In the genomic region with DNA sequence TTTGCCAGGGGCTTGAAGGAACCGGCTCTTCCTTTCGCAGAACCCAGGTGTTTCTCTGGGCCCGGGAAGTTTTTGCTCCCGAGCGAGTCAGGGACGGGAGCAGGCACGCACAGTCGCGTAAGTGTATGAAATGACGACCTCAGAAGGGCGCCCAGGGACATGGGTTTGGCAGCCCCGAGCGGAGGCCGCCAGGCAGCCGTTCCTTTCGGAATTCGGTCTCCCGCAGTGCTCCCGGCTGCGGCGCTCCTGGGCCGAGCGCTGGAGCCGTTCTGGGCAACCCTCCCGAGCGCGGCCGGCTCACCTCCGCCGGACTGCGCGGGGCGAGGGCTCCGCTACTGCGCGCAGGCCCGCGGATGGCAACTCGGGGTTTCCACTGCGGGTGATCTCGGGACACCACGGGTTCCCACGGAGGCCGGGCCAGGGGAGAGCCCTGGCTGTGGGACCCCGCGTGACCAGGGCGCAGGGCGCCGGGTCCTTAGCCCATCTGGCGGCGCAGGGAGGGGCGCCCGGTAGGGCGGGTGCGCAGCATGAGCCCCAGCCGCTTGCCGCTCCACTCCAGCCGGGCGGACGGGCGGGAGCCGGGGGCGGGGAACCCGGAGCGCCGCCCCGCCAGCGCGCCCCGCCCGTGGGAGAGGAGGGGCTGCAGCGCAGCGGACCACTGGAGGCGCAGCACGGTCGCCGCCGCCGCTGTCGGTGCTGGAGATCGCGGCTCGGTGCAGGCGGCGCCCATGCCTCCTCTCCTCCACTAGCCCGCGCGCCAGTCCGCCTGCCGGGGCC, we compare ENCODE assay signal across 8 cellular contexts. TPM values are rescaled to one million over a fixed set of nuclear protein-coding genes. Genes with fewer than 3 reads are reported as not detected.
DNase-seq lines count a peak whose midpoint lies in the region; ATAC-seq, FAIRE-seq and TF ChIP-seq lines count a peak whose summit lies in the region.

A gene (plus strand): TSS at position 690 of the 777 bp plus-strand sequence. CDS start 111,673 bp downstream, outside the sequence.

- ATAC-seq in SK-N-SH treated with all-trans-retinoic acid at 6 μM for 48 hours (peak; percentile 92), heart right ventricle (peak; percentile 94 to 98 (median 96))

- peak; percentile 31; the same call in 1 of the 2 replicates for TF ChIP-seq CTCF in LNCaP clone FGC (IDR thresholded peaks at IDR 0.05; ENCODE audit: control insufficient read depth, extremely low read depth, insufficient read depth)
- TF ChIP-seq CTCF in heart right ventricle (IDR thresholded peaks at IDR 0.05): peak in 6 of 9 donors; percentile 15 to 60 (median 46)

- peak; percentile 88 for DNase-seq in ELR (ENCODE audit: low read depth)
- DNase-seq in H54 (ENCODE audit: insufficient read length, low spot score): peak; percentile 74
- DNase-seq in LNCaP clone FGC (ENCODE audit: low read depth): no peak
- DNase-seq in adipocyte (ENCODE audit: low read depth): peak; percentile 94
- DNase-seq in heart right ventricle: peak; percentile 72 to 86
- DNase-seq in pons (ENCODE audit: low spot score): peak; percentile 68

- H3K36me3 ChIP-seq in adipocyte (ENCODE audit: control insufficient read depth, insufficient read depth, low read length, severe bottlenecking) (no peaks in the 10 kb centered on the region), heart right ventricle (no peaks in the 10 kb centered on the region), urinary bladder (ENCODE audit: insufficient read depth) (no peaks in the 10 kb centered on the region)

- intact Hi-C loops in heart right ventricle (cut with DNase I): loop anchor here in 9 of 10 donors (2.0 to 10.0 kb wide), 8 partner anchors 51 to 201 kb away; no protein-coding TSS in a partner anchor

- H3K9ac ChIP-seq in adipocyte (ENCODE audit: low read length): peak within 1 kb of the TSS; percentile 83

- peak; percentile 41 for FAIRE-seq in H54 (lab: Jason Lieb, UNC)

- peak; percentile 83 for TF ChIP-seq POLR2A in H54 (IDR thresholded peaks at IDR 0.05; ENCODE audit: low read depth, low read length)

- peak within 1 kb of the TSS; percentile 64 for H3K4me3 ChIP-seq in LNCaP clone FGC (ENCODE audit: low read depth, low read length)
- H3K4me3 ChIP-seq in adipocyte (ENCODE audit: low read length): peak within 1 kb of the TSS; percentile 85
- peak within 1 kb of the TSS; percentile 84 to 98 (median 93) for H3K4me3 ChIP-seq in heart right ventricle
- H3K4me3 ChIP-seq in urinary bladder (ENCODE audit: low read depth, low read length): peak within 1 kb of the TSS; percentile 93

- H3K9me3 ChIP-seq in adipocyte (ENCODE audit: control insufficient read depth, low read length) (no peaks in the 10 kb centered on the region), heart right ventricle (no peaks in the 10 kb centered on the region)

- H3K4me1 ChIP-seq in adipocyte (ENCODE audit: control insufficient read depth, insufficient read depth, low read length): peaks cover 4% of the 10 kb centered on the region
- peaks cover 0 to 29% (median 18%) of the 10 kb centered on the region in 9 donors for H3K4me1 ChIP-seq in heart right ventricle
- no peaks in the 10 kb centered on the region for H3K4me1 ChIP-seq in urinary bladder (ENCODE audit: insufficient read depth)

- H3K27ac ChIP-seq in heart right ventricle (peak within 1 kb of the TSS; percentile 85 to 96 (median 94)), urinary bladder (ENCODE audit: low read depth) (peak within 1 kb of the TSS; percentile 71)

- H3K27me3 ChIP-seq in adipocyte (replicated peaks; ENCODE audit: control insufficient read depth, insufficient read depth, low read length): no peaks in the 10 kb centered on the region
- peaks cover 0 to 79% (median 8%) of the 10 kb centered on the region in 7 donors for H3K27me3 ChIP-seq in heart right ventricle

- WGBS in heart right ventricle, 2 donors: 0 to 1% methylated on average over 72 to 90 of the region's 90 CpGs
- under 1% methylated on average over 90 of the region's 90 CpGs for WGBS in urinary bladder

TF ChIP-seq in SK-N-SH treated with all-trans-retinoic acid at 6 μM for 48 hours, 23 proteins besides CTCF, POLR2A, EP300 and RAD21:
- TF ChIP-seq ARNTL (CRISPR knock-in tag; IDR thresholded peaks at IDR 0.05; ENCODE audit: borderline replicate concordance, low read depth): no peak
- TF ChIP-seq ZNF8 (CRISPR knock-in tag; IDR thresholded peaks at IDR 0.05): no peak
- TF ChIP-seq ZFP3 (CRISPR knock-in tag; IDR thresholded peaks at IDR 0.05): peak; percentile 37; the same call in 1 of the 2 replicates
- no peak for TF ChIP-seq ESRRG (CRISPR knock-in tag; IDR thresholded peaks at IDR 0.05)
- TF ChIP-seq, protein P1, sequence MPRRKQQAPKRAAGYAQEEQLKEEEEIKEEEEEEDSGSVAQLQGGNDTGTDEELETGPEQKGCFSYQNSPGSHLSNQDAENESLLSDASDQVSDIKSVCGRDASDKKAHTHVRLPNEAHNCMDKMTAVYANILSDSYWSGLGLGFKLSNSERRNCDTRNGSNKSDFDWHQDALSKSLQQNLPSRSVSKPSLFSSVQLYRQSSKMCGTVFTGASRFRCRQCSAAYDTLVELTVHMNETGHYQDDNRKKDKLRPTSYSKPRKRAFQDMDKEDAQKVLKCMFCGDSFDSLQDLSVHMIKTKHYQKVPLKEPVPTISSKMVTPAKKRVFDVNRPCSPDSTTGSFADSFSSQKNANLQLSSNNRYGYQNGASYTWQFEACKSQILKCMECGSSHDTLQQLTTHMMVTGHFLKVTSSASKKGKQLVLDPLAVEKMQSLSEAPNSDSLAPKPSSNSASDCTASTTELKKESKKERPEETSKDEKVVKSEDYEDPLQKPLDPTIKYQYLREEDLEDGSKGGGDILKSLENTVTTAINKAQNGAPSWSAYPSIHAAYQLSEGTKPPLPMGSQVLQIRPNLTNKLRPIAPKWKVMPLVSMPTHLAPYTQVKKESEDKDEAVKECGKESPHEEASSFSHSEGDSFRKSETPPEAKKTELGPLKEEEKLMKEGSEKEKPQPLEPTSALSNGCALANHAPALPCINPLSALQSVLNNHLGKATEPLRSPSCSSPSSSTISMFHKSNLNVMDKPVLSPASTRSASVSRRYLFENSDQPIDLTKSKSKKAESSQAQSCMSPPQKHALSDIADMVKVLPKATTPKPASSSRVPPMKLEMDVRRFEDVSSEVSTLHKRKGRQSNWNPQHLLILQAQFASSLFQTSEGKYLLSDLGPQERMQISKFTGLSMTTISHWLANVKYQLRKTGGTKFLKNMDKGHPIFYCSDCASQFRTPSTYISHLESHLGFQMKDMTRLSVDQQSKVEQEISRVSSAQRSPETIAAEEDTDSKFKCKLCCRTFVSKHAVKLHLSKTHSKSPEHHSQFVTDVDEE (CRISPR knock-in tag; IDR thresholded peaks at IDR 0.05): 0 out of 2 replicates have a peak, but pooled peaks have one; percentile 24

RNA-seq across cellular contexts. Expression of the gene that starts here (rescaled TPM):
- total RNA-seq in heart right ventricle (1 to 10 TPM; 1.2 to 8.0 (median 5.6) TPM), urinary bladder (1.9 TPM)
- polyA plus RNA-seq in heart right ventricle (1 to 10 TPM; 1.1 to 1.4 TPM), urinary bladder (1.4 TPM)
